Comparison of ENCODE assay signal across 8 cellular contexts in the genomic region with DNA sequence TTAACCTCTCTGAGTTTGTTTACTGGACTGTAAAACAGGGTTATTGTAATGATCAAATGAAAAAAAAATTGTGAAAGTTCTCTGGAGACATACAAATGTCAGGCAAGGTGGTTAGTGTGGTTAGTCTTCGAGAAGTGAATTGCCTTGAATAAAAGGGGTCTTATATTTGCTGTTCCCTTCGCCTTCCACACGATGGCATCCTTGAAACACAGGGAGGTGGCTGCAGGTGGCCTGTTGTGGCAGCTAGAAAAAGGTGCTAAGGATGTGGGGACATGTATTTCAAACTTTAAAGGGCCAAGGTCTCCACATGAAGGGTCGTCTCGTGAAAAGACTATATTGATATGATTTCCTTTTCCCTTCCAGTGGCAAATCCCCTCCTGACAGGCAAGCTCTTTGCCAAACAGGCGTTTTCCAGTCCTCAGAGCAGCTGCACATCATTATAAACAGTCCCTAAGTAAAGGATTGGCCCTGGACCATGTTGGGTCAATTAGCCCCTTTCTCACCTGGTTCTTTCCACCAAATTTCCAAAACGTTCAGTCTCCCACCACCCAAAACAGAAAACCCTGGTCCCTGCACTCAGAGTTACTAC.
DNase-seq lines count a peak whose midpoint lies in the region; ATAC-seq and TF ChIP-seq lines count a peak whose summit lies in the region.

No MANE protein-coding gene starts in this region.

- H3K4me1 Mint-ChIP-seq in activated T-cell treated with anti-CD3 and anti-CD28 coated beads, Interleukin-2, amount 50 U/mL, for 4 hours (ENCODE audit: low read depth): peaks cover 25% of the 10 kb centered on the region

- no peaks in the 10 kb centered on the region for H3K36me3 Mint-ChIP-seq in activated T-cell treated with anti-CD3 and anti-CD28 coated beads, Interleukin-2, amount 50 U/mL, for 4 hours (ENCODE audit: insufficient read depth)

- H3K4me3 Mint-ChIP-seq in activated T-cell treated with anti-CD3 and anti-CD28 coated beads, Interleukin-2, amount 50 U/mL, for 4 hours: no peak overlapping the region

- peak; percentile 66 for ATAC-seq in GM19351 (IDR thresholded peaks at IDR 0.05; ENCODE audit: unreplicated experiment)
- peak in 1 of 2 donors; percentile 31 for ATAC-seq in activated T-cell treated with anti-CD3 and anti-CD28 coated beads, Interleukin-2, amount 50 U/mL, for 4 hours
- ATAC-seq in GM19023 (IDR thresholded peaks at IDR 0.05; ENCODE audit: unreplicated experiment): no peak
- ATAC-seq in HG02884 (IDR thresholded peaks at IDR 0.05; ENCODE audit: unreplicated experiment): no peak

- H3K9me3 Mint-ChIP-seq in activated T-cell treated with anti-CD3 and anti-CD28 coated beads, Interleukin-2, amount 50 U/mL, for 4 hours: no peaks in the 10 kb centered on the region

- TF ChIP-seq CTCF in foreskin fibroblast (IDR thresholded peaks at IDR 0.05; ENCODE audit: low read depth, low read length): peak; percentile 66

- DNase-seq in Ammon's horn (ENCODE audit: low spot score): peak; percentile 32
- DNase-seq in NOMO-1 treated with DMSO at 0.1 percent for 48 hours (lab: John Stamatoyannopoulos, UW; ENCODE audit: unreplicated experiment): peak; percentile 45
- peak; percentile 37 for DNase-seq in activated T-cell treated with anti-CD3 and anti-CD28 coated beads, Interleukin-2, amount 50 U/mL, for 4 hours
- peak; percentile 59 to 84 for DNase-seq in foreskin fibroblast
- peak; percentile 69 for DNase-seq in stimulated activated CD4-positive, alpha-beta T cell treated with anti-CD3 and anti-CD28 coated beads, Interleukin-15, amount 100 ng/mL, for 24 hours

- no peak overlapping the region for H3K4me3 ChIP-seq in foreskin fibroblast (ENCODE audit: low read depth in 1 of 2, low read length in 2 of 2)

- H3K27me3 Mint-ChIP-seq in activated T-cell treated with anti-CD3 and anti-CD28 coated beads, Interleukin-2, amount 50 U/mL, for 4 hours (ENCODE audit: low read depth): no peaks in the 10 kb centered on the region
